In the genomic region with DNA sequence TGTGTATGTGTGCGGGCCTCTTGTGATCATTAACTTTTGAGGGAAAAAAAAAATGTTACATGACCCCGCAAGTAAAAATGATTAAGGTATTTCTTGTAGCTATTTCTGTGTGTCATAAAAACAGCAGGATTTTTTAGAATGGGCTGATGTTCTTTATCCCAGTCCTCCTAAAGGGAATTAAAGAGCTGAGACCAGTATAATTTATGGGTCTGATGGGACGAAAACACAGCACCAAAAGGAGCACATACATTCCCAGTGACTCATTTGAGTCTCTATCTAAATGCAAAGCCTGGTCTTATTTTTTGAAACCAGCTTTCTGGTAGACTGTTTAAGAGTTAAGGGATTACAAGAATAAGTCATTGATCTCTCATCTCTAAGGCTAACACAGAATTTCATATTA, we compare ENCODE assay signal across 16 cellular contexts.
"Had no signal": no experiment of that assay in that cellular context is flagged by ENCODE, and none has a peak within 500 bp of the region (broad histone marks: within the 10 kb centered on the region; RNA-seq: fewer than 3 reads in every experiment).

No MANE protein-coding gene starts in this region.

- H3K4me3 Mint-ChIP-seq: activated CD8-positive, alpha-beta T cell treated with anti-CD3 and anti-CD28 coated beads for 36 hours; activated naive CD8-positive, alpha-beta T cell treated with anti-CD3 and anti-CD28 coated beads, Interleukin-2, amount 10 ng/mL, durations not matched to agents 7 days and 5 days; activated T-cell treated with anti-CD3 and anti-CD28 coated beads, Interleukin-2, amount 50 U/mL, for 72 hours; stimulated activated naive CD8-positive, alpha-beta T cell treated with anti-CD3 and anti-CD28 coated beads, Interleukin-15, Interleukin-2, amounts not matched to agents 100 ng/mL and 50 ng/mL, for 24 hours had no signal

- H3K9me3 Mint-ChIP-seq: activated naive CD8-positive, alpha-beta T cell treated with anti-CD3 and anti-CD28 coated beads, Interleukin-2, amount 10 ng/mL, durations not matched to agents 7 days and 5 days had no signal

- H3K27me3 Mint-ChIP-seq: activated naive CD8-positive, alpha-beta T cell treated with anti-CD3 and anti-CD28 coated beads, Interleukin-2, amount 10 ng/mL, durations not matched to agents 7 days and 5 days; stimulated activated naive CD8-positive, alpha-beta T cell treated with anti-CD3 and anti-CD28 coated beads, Interleukin-15, Interleukin-2, amounts not matched to agents 100 ng/mL and 50 ng/mL, for 24 hours had no signal

- ATAC-seq: activated CD8-positive, alpha-beta T cell treated with anti-CD3 and anti-CD28 coated beads for 36 hours; activated T-cell treated with anti-CD3 and anti-CD28 coated beads, Interleukin-2, amount 50 U/mL, for 72 hours; left cardiac atrium; upper lobe of right lung had no signal

- H3K36me3 Mint-ChIP-seq: activated naive CD8-positive, alpha-beta T cell treated with anti-CD3 and anti-CD28 coated beads, Interleukin-2, amount 10 ng/mL, durations not matched to agents 7 days and 5 days had no signal

- H3K4me3 ChIP-seq: cardiac muscle cell, colonic mucosa, lung, sigmoid colon, upper lobe of right lung had no signal

- H3K4me1 Mint-ChIP-seq: activated naive CD8-positive, alpha-beta T cell treated with anti-CD3 and anti-CD28 coated beads, Interleukin-2, amount 10 ng/mL, durations not matched to agents 7 days and 5 days had no signal

- H3K27ac Mint-ChIP-seq: activated CD8-positive, alpha-beta T cell treated with anti-CD3 and anti-CD28 coated beads for 36 hours; activated naive CD8-positive, alpha-beta T cell treated with anti-CD3 and anti-CD28 coated beads, Interleukin-2, amount 10 ng/mL, durations not matched to agents 7 days and 5 days; activated T-cell treated with anti-CD3 and anti-CD28 coated beads, Interleukin-2, amount 50 U/mL, for 72 hours; stimulated activated naive CD8-positive, alpha-beta T cell treated with anti-CD3 and anti-CD28 coated beads, Interleukin-15, Interleukin-2, amounts not matched to agents 100 ng/mL and 50 ng/mL, for 24 hours had no signal

- DNase-seq: activated CD8-positive, alpha-beta memory T cell treated with anti-CD3 and anti-CD28 coated beads, Interleukin-2, amount 50 U/mL, for 4 hours; activated CD8-positive, alpha-beta T cell treated with anti-CD3 and anti-CD28 coated beads for 36 hours; activated naive CD8-positive, alpha-beta T cell treated with anti-CD3 and anti-CD28 coated beads, Interleukin-2, amount 10 ng/mL, durations not matched to agents 7 days and 5 days; activated T-cell treated with anti-CD3 and anti-CD28 coated beads, Interleukin-2, amount 50 U/mL, for 72 hours; aorta; colonic mucosa; effector CD8-positive, alpha-beta T cell; left cardiac atrium; sigmoid colon; stimulated activated CD4-positive, alpha-beta T cell treated with anti-CD3 and anti-CD28 coated beads, Interleukin-15, amount 100 ng/mL, for 24 hours; stimulated activated CD4-positive, alpha-beta T cell treated with anti-CD3 and anti-CD28 coated beads, Interleukin-4, amount 100 ng/mL, for 24 hours; T-helper 9 cell; upper lobe of right lung had no signal
